8 cellular contexts compared by ENCODE assay signal in the genomic region with DNA sequence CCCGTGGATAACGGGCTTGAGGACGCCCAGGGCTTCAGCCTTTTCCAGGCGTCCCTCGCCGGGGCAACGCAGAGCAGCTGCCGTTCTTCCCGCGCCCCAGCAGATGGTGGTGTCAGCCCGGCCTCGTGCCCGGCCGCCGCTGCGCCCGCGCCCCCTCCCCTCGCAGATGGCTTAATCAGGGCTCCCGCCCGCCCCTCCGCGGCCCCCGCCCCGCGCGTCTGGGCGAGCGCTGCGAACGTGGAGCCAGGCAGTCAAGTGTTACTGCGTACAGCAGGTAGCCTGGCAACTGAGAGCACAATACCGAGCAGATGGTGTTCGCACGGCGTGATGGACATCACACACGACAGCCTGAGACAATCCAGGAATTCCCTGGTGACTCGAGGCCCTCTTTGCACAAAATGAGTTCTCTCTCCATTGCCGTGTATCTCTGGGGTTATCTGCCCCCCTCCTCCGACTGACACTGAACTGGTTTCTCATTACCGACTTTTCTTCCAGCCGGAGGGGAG.
DNase-seq lines count a peak whose midpoint lies in the region; ATAC-seq and TF ChIP-seq lines count a peak whose summit lies in the region.

No MANE protein-coding gene starts in this region.

- ATAC-seq in GM19397 (IDR thresholded peaks at IDR 0.05; ENCODE audit: unreplicated experiment) = peak; percentile 58
- ATAC-seq in natural killer cell = peak; percentile 87
- peak; percentile 75 for ATAC-seq in stimulated activated naive CD8-positive, alpha-beta T cell treated with anti-CD3 and anti-CD28 coated beads, Interleukin-15, Interleukin-2, amounts not matched to agents 100 U/mL and 50 U/mL, for 24 hours

- H3K9me3 ChIP-seq in Peyer's patch = no peaks in the 10 kb centered on the region

- H3K27me3 ChIP-seq in Peyer's patch = no peaks in the 10 kb centered on the region

- TF ChIP-seq CTCF in Peyer's patch (IDR thresholded peaks at IDR 0.05) = peak in 5 of 6 experiments; percentile 20 to 65 (median 58)
- TF ChIP-seq CTCF in foreskin fibroblast (IDR thresholded peaks at IDR 0.05; ENCODE audit: low read depth, low read length) = peak; percentile 61
- peak; percentile 62 for TF ChIP-seq CTCF in natural killer cell (IDR thresholded peaks at IDR 0.05)

- TF ChIP-seq POLR2A in Peyer's patch (IDR thresholded peaks at IDR 0.05) = no peak

- no peaks in the 10 kb centered on the region for H3K36me3 ChIP-seq in Peyer's patch

- peak; percentile 64; the same call in 1 of the 2 replicates for TF ChIP-seq RAD21 in Ishikawa (IDR thresholded peaks at IDR 0.05; ENCODE audit: low read depth)

- H3K4me3 ChIP-seq in Peyer's patch (peak overlapping the region; percentile 24 to 61 (median 40)), foreskin fibroblast (ENCODE audit: low read depth in 1 of 2, low read length in 2 of 2) (peak overlapping the region; percentile 48 to 65)

- H3K27ac ChIP-seq in Peyer's patch = peak overlapping the region; percentile 50 to 77 (median 56)

- no peaks in the 10 kb centered on the region for H3K36me3 Mint-ChIP-seq in natural killer cell

- peaks cover 11 to 28% of the 10 kb centered on the region in 2 donors for H3K27me3 Mint-ChIP-seq in natural killer cell (ENCODE audit: low read depth in 2 of 2)

- peak overlapping the region in 1 of 2 donors; percentile 43 for H3K27ac Mint-ChIP-seq in natural killer cell

- DNase-seq in AG20443 (ENCODE audit: low spot score) = peak; percentile 94
- peak; percentile 21 to 81 (median 79) for DNase-seq in Peyer's patch
- peak; percentile 5 to 46 (median 10) for DNase-seq in activated naive CD4-positive, alpha-beta T cell (lab: John Stamatoyannopoulos, UW)
- DNase-seq in foreskin fibroblast = peak; percentile 49 to 90
- peak; percentile 61 for DNase-seq in natural killer cell
- DNase-seq in stimulated activated naive CD8-positive, alpha-beta T cell treated with anti-CD3 and anti-CD28 coated beads, Interleukin-15, Interleukin-2, amounts not matched to agents 100 U/mL and 50 U/mL, for 24 hours = peak; percentile 71

- TF ChIP-seq EP300 in Ishikawa (IDR thresholded peaks at IDR 0.05; ENCODE audit: borderline replicate concordance) = no peak

- no peaks in the 10 kb centered on the region for H3K9me3 Mint-ChIP-seq in natural killer cell

- intact Hi-C loops in natural killer cell (cut with micrococcal nuclease) = loop anchor here (2.0 to 5.0 kb wide), 2 partner anchors 417 to 518 kb away; a partner anchor contains a TSS

- H3K4me1 ChIP-seq in Peyer's patch = peaks cover 0 to 11% (median 5%) of the 10 kb centered on the region in 4 donors

- peaks cover 9 to 11% of the 10 kb centered on the region in 2 donors for H3K4me1 Mint-ChIP-seq in natural killer cell

- H3K4me3 Mint-ChIP-seq in natural killer cell = peak overlapping the region; percentile 81

TF ChIP-seq in Ishikawa, 13 proteins besides CTCF, POLR2A, EP300 and RAD21:
- 0 out of 2 replicates have a peak, but pooled peaks have one; percentile 53 for TF ChIP-seq ZBTB7A (IDR thresholded peaks at IDR 0.05; ENCODE audit: low read depth)
- TF ChIP-seq TCF12 (IDR thresholded peaks at IDR 0.05; ENCODE audit: low read depth) = no peak
- TF ChIP-seq, protein P1, sequence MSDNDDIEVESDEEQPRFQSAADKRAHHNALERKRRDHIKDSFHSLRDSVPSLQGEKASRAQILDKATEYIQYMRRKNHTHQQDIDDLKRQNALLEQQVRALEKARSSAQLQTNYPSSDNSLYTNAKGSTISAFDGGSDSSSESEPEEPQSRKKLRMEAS (IDR thresholded peaks at IDR 0.05) = peak; percentile 90

Comparison
In these comparisons a context has a peak if more than half of its experiments do, and no peak if none do; other contexts are left out.
1. Peak in every context shown above with its lines: DNase-seq, ATAC-seq, H3K4me3 ChIP-seq and H3K27ac ChIP-seq.
2. DNase-seq: peak in every context shown above with its lines; median percentile 94 in AG20443; 79 in Peyer's patch; 71 in stimulated activated naive CD8-positive, alpha-beta T cell treated with anti-CD3 and anti-CD28 coated beads, Interleukin-15, Interleukin-2, amounts not matched to agents 100 U/mL and 50 U/mL, for 24 hours; 70 in foreskin fibroblast; 61 in natural killer cell; 10 in activated naive CD4-positive, alpha-beta T cell.